In genomic region chr10:124699471-124700292, GRCh38 we compare ENCODE assay signal across 11 cellular contexts. TPM values are rescaled to one million over a fixed set of nuclear protein-coding genes. Genes with fewer than 3 reads are reported as not detected.
DNase-seq lines count a peak whose midpoint lies in the region; ATAC-seq, FAIRE-seq and TF ChIP-seq lines count a peak whose summit lies in the region.
"Had no signal": no experiment of that assay in that cellular context is flagged by ENCODE, and none has a peak within 500 bp of the region (broad histone marks: within the 10 kb centered on the region; RNA-seq: fewer than 3 reads in every experiment).

No MANE protein-coding gene starts in this region.

- peaks cover 64% of the 10 kb centered on the region for H3K4me1 ChIP-seq in right cardiac atrium (ENCODE audit: control insufficient read depth, insufficient read depth, low read length)
- peaks cover 81 to 88% (median 82%) of the 10 kb centered on the region in 3 donors for H3K4me1 ChIP-seq in skeletal muscle tissue (ENCODE audit: control insufficient read depth in 3 of 3, insufficient read depth in 3 of 3, low read length in 3 of 3)
- H3K4me1 ChIP-seq in OCI-LY7 (ENCODE audit: insufficient read depth, low read length, poor library complexity, severe bottlenecking): peaks cover 78% of the 10 kb centered on the region
- H3K4me1 ChIP-seq in SK-N-SH (ENCODE audit: control insufficient read depth in 1 of 2, insufficient read depth in 2 of 2, low read depth in 1 of 2, low read length in 1 of 2): peaks cover 0 to 52% of the 10 kb centered on the region in 2 experiments; a peak in 1 of 4 replicates

- H3F3A ChIP-seq in SK-N-SH (replicated peaks; ENCODE audit: insufficient read depth): no peaks in the 10 kb centered on the region

- TF ChIP-seq POLR2A in GM12892 (IDR thresholded peaks at IDR 0.05; ENCODE audit: low read depth, low read length): no peak

- H3K27ac Mint-ChIP-seq in activated CD4-positive, alpha-beta memory T cell treated with anti-CD3 and anti-CD28 coated beads, Interleukin-2, amount 10 ng/mL, durations not matched to agents 7 days and 5 days: peak overlapping the region; percentile 96

- 87% methylated on average over 18 of the region's 18 CpGs for WGBS in right cardiac atrium
- 99% methylated on average over 10 of the region's 18 CpGs for WGBS in SK-N-SH (ENCODE audit: low lambda C conversion rate)

- no peak for TF ChIP-seq RAD21 in SK-N-SH (IDR thresholded peaks at IDR 0.05; ENCODE audit: low read length)

- TF ChIP-seq EP300 in SK-N-SH (IDR thresholded peaks at IDR 0.05; ENCODE audit: borderline replicate concordance in 1 of 2, low read depth in 1 of 2, low read length in 1 of 2): no peak

- no peak for DNase-seq in GM12892 (ENCODE audit: insufficient read length)
- no peak for DNase-seq in activated CD4-positive, alpha-beta memory T cell treated with anti-CD3 and anti-CD28 coated beads, Interleukin-2, amount 10 ng/mL, durations not matched to agents 7 days and 5 days
- DNase-seq in right cardiac atrium: peak in 2 of 3 donors; percentile 65 to 72
- DNase-seq in NCI-H1436 treated with DMSO at 0.1 percent for 48 hours (lab: John Stamatoyannopoulos, UW): no peak
- DNase-seq in OCI-LY7 (ENCODE audit: low spot score): no peak
- no peak for DNase-seq in SK-N-SH
- no peak for DNase-seq in central memory CD4-positive, alpha-beta T cell

- CTCF ChIA-PET in activated CD4-positive, alpha-beta memory T cell treated with anti-CD3 and anti-CD28 coated beads, Interleukin-2, amount 10 ng/mL, durations not matched to agents 7 days and 5 days (lab: Charles Lee): interaction anchor here (1.3 to 11.4 kb wide), 2 partner anchors 19 to 51 kb away, joined by 3 to 162 read pairs; no protein-coding TSS in a partner anchor
- CTCF ChIA-PET in OCI-LY7 (lab: Charles Lee; ENCODE audit: unreplicated experiment): no interaction called here
- CTCF ChIA-PET in SK-N-SH (lab: Yijun Ruan, JAX): interaction anchor here (0.9 kb wide), 1 partner anchor 41 kb away, joined by 3 read pairs; no protein-coding TSS in a partner anchor

- H3K4me1 Mint-ChIP-seq in activated CD4-positive, alpha-beta memory T cell treated with anti-CD3 and anti-CD28 coated beads, Interleukin-2, amount 10 ng/mL, durations not matched to agents 7 days and 5 days: peaks cover 100% of the 10 kb centered on the region

- H3K9me3 ChIP-seq in right cardiac atrium (ENCODE audit: control insufficient read depth, low read length) (no peaks in the 10 kb centered on the region), skeletal muscle tissue (ENCODE audit: control insufficient read depth in 3 of 3, low read length in 3 of 3) (no peaks in the 10 kb centered on the region), OCI-LY7 (ENCODE audit: low read length) (no peaks in the 10 kb centered on the region), SK-N-SH (no peaks in the 10 kb centered on the region)

- POLR2A ChIA-PET in activated CD4-positive, alpha-beta memory T cell treated with anti-CD3 and anti-CD28 coated beads, Interleukin-2, amount 10 ng/mL, durations not matched to agents 7 days and 5 days (lab: Charles Lee): interaction anchor here (2.4 to 15.0 kb wide), 3 partner anchors 10 to 42 kb away, joined by 12 to 460 read pairs (median 54); no protein-coding TSS in a partner anchor
- POLR2A ChIA-PET in OCI-LY7 (lab: Charles Lee): no interaction called here
- POLR2A ChIA-PET in SK-N-SH (lab: Yijun Ruan, JAX): no interaction called here

- no peaks in the 10 kb centered on the region for H3K27me3 ChIP-seq in right cardiac atrium (ENCODE audit: control insufficient read depth, insufficient read depth)
- no peaks in the 10 kb centered on the region for H3K27me3 ChIP-seq in skeletal muscle tissue (ENCODE audit: control insufficient read depth in 3 of 3, insufficient read depth in 3 of 3, low read length in 3 of 3)
- no peaks in the 10 kb centered on the region for H3K27me3 ChIP-seq in SK-N-SH (ENCODE audit: insufficient read depth)

- no peak overlapping the region for H3K4me3 Mint-ChIP-seq in activated CD4-positive, alpha-beta memory T cell treated with anti-CD3 and anti-CD28 coated beads, Interleukin-2, amount 10 ng/mL, durations not matched to agents 7 days and 5 days

- H2AFZ ChIP-seq in OCI-LY7 (ENCODE audit: low read length): no peak overlapping the region
- no peak overlapping the region for H2AFZ ChIP-seq in SK-N-SH (ENCODE audit: low read depth)

- no peaks in the 10 kb centered on the region for H3K27me3 Mint-ChIP-seq in activated CD4-positive, alpha-beta memory T cell treated with anti-CD3 and anti-CD28 coated beads, Interleukin-2, amount 10 ng/mL, durations not matched to agents 7 days and 5 days

- FAIRE-seq in GM12892 (lab: Jason Lieb, UNC): peak; percentile 75
- FAIRE-seq: H1, TTC549 had no signal

- intact Hi-C loops in right cardiac atrium (cut with DNase I) (loop anchor here in 3 of 4 donors (5.0 kb wide), 2 partner anchors 38 to 43 kb away; partner anchors contain the start of gene FAM53B (in 2 of the 3)), OCI-LY7 (cut with micrococcal nuclease; ENCODE audit: unreplicated experiment) (no loop called here)

- H3K9me2 ChIP-seq in OCI-LY7 (ENCODE audit: insufficient read depth, low read length) (no peaks in the 10 kb centered on the region), SK-N-SH (no peaks in the 10 kb centered on the region)

- peak overlapping the region; percentile 25 to 83 (median 66) for H3K9ac ChIP-seq in skeletal muscle tissue (ENCODE audit: low read depth in 1 of 3, low read length in 3 of 3)
- H3K9ac ChIP-seq in SK-N-SH: no peak overlapping the region

- H3K4me3 ChIP-seq in right cardiac atrium (ENCODE audit: low read length) (no peak overlapping the region), skeletal muscle tissue (ENCODE audit: low read length in 3 of 3) (no peak overlapping the region), OCI-LY7 (ENCODE audit: low read depth, low read length, poor library complexity, severe bottlenecking) (no peak overlapping the region), SK-N-SH (ENCODE audit: low read depth in 2 of 2, low read length in 1 of 2) (no peak overlapping the region)
- H3K4me3 ChIP-seq: smooth muscle cell had no signal

- H3K9me3 Mint-ChIP-seq in activated CD4-positive, alpha-beta memory T cell treated with anti-CD3 and anti-CD28 coated beads, Interleukin-2, amount 10 ng/mL, durations not matched to agents 7 days and 5 days: no peaks in the 10 kb centered on the region

- H3K27ac ChIP-seq in right cardiac atrium (ENCODE audit: low read length): peak overlapping the region; percentile 99
- H3K27ac ChIP-seq in skeletal muscle tissue (ENCODE audit: low read depth, low read length): peak overlapping the region; percentile 90
- H3K27ac ChIP-seq in OCI-LY7 (ENCODE audit: low read depth, low read length, poor library complexity, severe bottlenecking): no peak overlapping the region
- peak overlapping the region in 1 of 2 experiments; percentile 28; a peak in 1 of 4 replicates for H3K27ac ChIP-seq in SK-N-SH (ENCODE audit: low read depth in 2 of 2, low read length in 1 of 2)

- BruUV-seq in OCI-LY7 (replicated peaks; lab: Mats Ljungman, UMichigan): no TSS peak

- TF ChIP-seq CTCF in OCI-LY7 (conservative IDR thresholded peaks at IDR 0.05; ENCODE audit: low read length) (no peak), SK-N-SH (IDR thresholded peaks at IDR 0.05) (no peak)

- H3K36me3 Mint-ChIP-seq in activated CD4-positive, alpha-beta memory T cell treated with anti-CD3 and anti-CD28 coated beads, Interleukin-2, amount 10 ng/mL, durations not matched to agents 7 days and 5 days (ENCODE audit: low read depth): peaks cover 70% of the 10 kb centered on the region

- H3K4me2 ChIP-seq in OCI-LY7 (ENCODE audit: low read length): no peak overlapping the region
- H3K4me2 ChIP-seq in SK-N-SH: no peak overlapping the region
- H3K4me2 ChIP-seq: smooth muscle cell had no signal

- H3K36me3 ChIP-seq in skeletal muscle tissue (ENCODE audit: control insufficient read depth in 3 of 3, insufficient read depth in 3 of 3, low read length in 3 of 3): peaks cover 0 to 8% (median 5%) of the 10 kb centered on the region in 3 donors
- H3K36me3 ChIP-seq in OCI-LY7 (ENCODE audit: insufficient read depth, low read length): peaks cover 94% of the 10 kb centered on the region
- H3K36me3 ChIP-seq in SK-N-SH (replicated peaks in 1 of 2; ENCODE audit: control insufficient read depth in 1 of 2, insufficient read depth in 2 of 2, low read length in 1 of 2): peaks cover 0 to 24% of the 10 kb centered on the region in 2 experiments

- ATAC-seq in right cardiac atrium: no peak

- no peaks in the 10 kb centered on the region for H4K20me1 ChIP-seq in OCI-LY7 (ENCODE audit: insufficient read depth, low read length)
- H4K20me1 ChIP-seq in SK-N-SH (ENCODE audit: insufficient read depth): no peaks in the 10 kb centered on the region

- H3K79me2 ChIP-seq in OCI-LY7 (ENCODE audit: insufficient read depth, low read depth, low read length): no peaks in the 10 kb centered on the region; the same call in 1 of the 2 replicates
- H3K79me2 ChIP-seq in SK-N-SH (ENCODE audit: insufficient read depth): no peaks in the 10 kb centered on the region

TF ChIP-seq in SK-N-SH, 30 proteins besides CTCF, POLR2A, EP300 and RAD21 (continues in another document):
- TF ChIP-seq NRF1 (IDR thresholded peaks at IDR 0.05; ENCODE audit: low read depth, low read length) (no peak), ELF1 (IDR thresholded peaks at IDR 0.05) (no peak), IRF3 (IDR thresholded peaks at IDR 0.05; ENCODE audit: low read depth, low read length) (no peak), EZH2phosphoT487 (IDR thresholded peaks at IDR 0.05; ENCODE audit: borderline replicate concordance, low read depth) (no peak), FOSL2 (IDR thresholded peaks at IDR 0.05; ENCODE audit: borderline replicate concordance, low read depth) (no peak), YY1 (IDR thresholded peaks at IDR 0.05; ENCODE audit: low read depth) (no peak)

RNA-seq across cellular contexts. Expression of gene FAM53B, which starts 44.5 kb away (rescaled TPM):
- polyA plus RNA-seq in GM12892 (2012; ENCODE audit: missing spikeins): 6.0 TPM
- 10 to 100 TPM; 44.9 to 46.6 TPM for total RNA-seq in activated CD4-positive, alpha-beta memory T cell treated with anti-CD3 and anti-CD28 coated beads, Interleukin-2, amount 10 ng/mL, durations not matched to agents 7 days and 5 days
- total RNA-seq in right cardiac atrium: 10 to 100 TPM; 34.6 to 58.3 (median 49.8) TPM
- polyA plus RNA-seq in right cardiac atrium: 39.5 TPM
- 32.4 TPM for total RNA-seq in skeletal muscle tissue
- 37.6 and 56.6 TPM in 2 replicates for total RNA-seq in OCI-LY7 (2014; rRNA removed; shearing (Covaris generic))
- 50.5 and 58.5 TPM in 2 replicates for total RNA-seq in OCI-LY7 (2022)
- polyA plus RNA-seq in SK-N-SH (2012; rRNA removed): 5.2 and 5.6 TPM in 2 replicates
- 2.2 and 3.6 TPM in 2 replicates for polyA plus RNA-seq in SK-N-SH (2012; cell fraction: cytosol; rRNA removed)
- 11.3 and 11.7 TPM in 2 replicates for polyA plus RNA-seq in SK-N-SH (2012; cell fraction: nucleus; rRNA removed)

Comparison
In these comparisons a context has a peak if more than half of its experiments do, and no peak if none do; other contexts are left out.
1. DNase-seq: peak in right cardiac atrium (2 of 3); none in GM12892 (single experiment), activated CD4-positive, alpha-beta memory T cell treated with anti-CD3 and anti-CD28 coated beads, Interleukin-2, amount 10 ng/mL, durations not matched to agents 7 days and 5 days (single experiment), NCI-H1436 treated with DMSO at 0.1 percent for 48 hours (single experiment), OCI-LY7 (single experiment), SK-N-SH (single experiment) and central memory CD4-positive, alpha-beta T cell (single experiment).